Comparison of ENCODE assay signal across 9 cellular contexts in genomic region chr11:121464352-121464946, GRCh38. TPM values are rescaled to one million over a fixed set of nuclear protein-coding genes. Genes with fewer than 3 reads are reported as not detected.
A peak's percentile ranks its signal among the peaks of the same experiment; 100 is the strongest.
DNase-seq lines count a peak whose midpoint lies in the region; ATAC-seq, FAIRE-seq and TF ChIP-seq lines count a peak whose summit lies in the region.
"Had no signal": no experiment of that assay in that cellular context is flagged by ENCODE, and none has a peak within 500 bp of the region (broad histone marks: within the 10 kb centered on the region; RNA-seq: fewer than 3 reads in every experiment).

No MANE protein-coding gene starts in this region.

- no peak overlapping the region for H3K4me3 ChIP-seq in skeletal muscle cell (ENCODE audit: low read depth, low read length)
- H3K4me3 ChIP-seq in HAP-1, result no peak overlapping the region

- in situ Hi-C loops in HAP-1 (cut with MboI; ENCODE audit: low sequenced_read_pairs), result no loop called here

- DNase-seq in GM12892 (ENCODE audit: insufficient read length), result peak; percentile 42
- peak; percentile 62 for DNase-seq in RKO (ENCODE audit: low spot score)
- peak; percentile 52 for DNase-seq in activated gamma-delta T cell (lab: John Stamatoyannopoulos, UW)
- DNase-seq in head of caudate nucleus, result peak in 33 of 42 donors; percentile 14 to 77 (median 47)
- peak; percentile 76 for DNase-seq in skeletal muscle cell (ENCODE audit: low read depth)
- DNase-seq in HAP-1 (ENCODE audit: low spot score in 2 of 2), result no peak
- no peak for DNase-seq in SIG-M5 (lab: John Stamatoyannopoulos, UW)

- FAIRE-seq in GM12892 (lab: Jason Lieb, UNC), result no peak
- FAIRE-seq: colon had no signal

- no peaks in the 10 kb centered on the region for H3K9me3 ChIP-seq in HAP-1

- ATAC-seq in HG02973 (IDR thresholded peaks at IDR 0.05; ENCODE audit: unreplicated experiment), result peak; percentile 35

- H3K27me3 ChIP-seq in HAP-1 (ENCODE audit: low read depth), result no peaks in the 10 kb centered on the region

- intact Hi-C loops in head of caudate nucleus (cut with DNase I), result no loop called here

- peaks cover 7% of the 10 kb centered on the region; the same call in 1 of the 2 replicates for H3K4me1 ChIP-seq in HAP-1

- H3K36me3 ChIP-seq in HAP-1 (replicated peaks), result no peaks in the 10 kb centered on the region

- TF ChIP-seq POLR2A in GM12892 (IDR thresholded peaks at IDR 0.05; ENCODE audit: low read depth, low read length), result no peak; the same call in 1 of the 2 replicates

RNA-seq across cellular contexts. Expression of gene SORL1, which starts 12.3 kb away (rescaled TPM):
- 61.4 TPM for polyA plus RNA-seq in GM12892 (2012; ENCODE audit: missing spikeins)

Comparison
In these comparisons a context has a peak if more than half of its experiments do, and no peak if none do; other contexts are left out.
1. DNase-seq: peak in GM12892 (single experiment), RKO (single experiment), activated gamma-delta T cell (single experiment), head of caudate nucleus (33 of 42) and skeletal muscle cell (single experiment); none in HAP-1 (0 of 2) and SIG-M5 (single experiment).